ENCODE assay signal across 1 cellular context in the genomic region with DNA sequence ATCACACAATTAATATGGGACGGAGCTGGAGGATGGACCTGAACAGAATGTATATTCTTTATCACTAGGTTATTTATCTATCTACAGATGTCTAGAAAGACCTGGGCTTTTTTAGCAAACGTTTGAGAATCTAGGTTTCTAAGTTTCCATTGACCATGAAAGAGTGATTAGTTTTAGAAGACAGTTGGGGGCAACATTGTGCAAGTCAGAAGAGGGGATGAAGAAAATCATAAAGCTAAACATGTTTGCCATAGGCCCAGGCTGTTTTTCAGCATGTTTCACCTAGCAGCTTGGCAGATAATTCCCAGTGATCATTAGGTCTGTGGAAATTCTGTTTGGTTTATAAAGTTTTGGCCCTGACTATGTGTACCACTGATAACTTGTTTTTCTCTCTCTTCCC.
TF ChIP-seq lines count a peak whose summit lies in the region.

No MANE protein-coding gene starts in this region.

TF ChIP-seq in SK-N-SH treated with all-trans-retinoic acid at 6 μM for 48 hours, 23 proteins besides CTCF, POLR2A, EP300 and RAD21 (continued from another document):
- TF ChIP-seq BACH2 (CRISPR knock-in tag; IDR thresholded peaks at IDR 0.05; ENCODE audit: borderline replicate concordance) (no peak), ZFP30 (CRISPR knock-in tag; IDR thresholded peaks at IDR 0.05) (no peak), CSDC2 (CRISPR knock-in tag; IDR thresholded peaks at IDR 0.05) (no peak), ISL1 (CRISPR knock-in tag; IDR thresholded peaks at IDR 0.05) (no peak), SNAI2 (CRISPR knock-in tag; IDR thresholded peaks at IDR 0.05) (no peak), ZNF70 (CRISPR knock-in tag; IDR thresholded peaks at IDR 0.05) (no peak), GLIS3 (CRISPR knock-in tag; IDR thresholded peaks at IDR 0.05) (no peak)
- TF ChIP-seq, protein P1, sequence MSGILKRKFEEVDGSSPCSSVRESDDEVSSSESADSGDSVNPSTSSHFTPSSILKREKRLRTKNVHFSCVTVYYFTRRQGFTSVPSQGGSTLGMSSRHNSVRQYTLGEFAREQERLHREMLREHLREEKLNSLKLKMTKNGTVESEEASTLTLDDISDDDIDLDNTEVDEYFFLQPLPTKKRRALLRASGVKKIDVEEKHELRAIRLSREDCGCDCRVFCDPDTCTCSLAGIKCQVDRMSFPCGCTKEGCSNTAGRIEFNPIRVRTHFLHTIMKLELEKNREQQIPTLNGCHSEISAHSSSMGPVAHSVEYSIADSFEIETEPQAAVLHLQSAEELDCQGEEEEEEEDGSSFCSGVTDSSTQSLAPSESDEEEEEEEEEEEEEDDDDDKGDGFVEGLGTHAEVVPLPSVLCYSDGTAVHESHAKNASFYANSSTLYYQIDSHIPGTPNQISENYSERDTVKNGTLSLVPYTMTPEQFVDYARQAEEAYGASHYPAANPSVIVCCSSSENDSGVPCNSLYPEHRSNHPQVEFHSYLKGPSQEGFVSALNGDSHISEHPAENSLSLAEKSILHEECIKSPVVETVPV (CRISPR knock-in tag; IDR thresholded peaks at IDR 0.05): no peak
- TF ChIP-seq, protein P2, sequence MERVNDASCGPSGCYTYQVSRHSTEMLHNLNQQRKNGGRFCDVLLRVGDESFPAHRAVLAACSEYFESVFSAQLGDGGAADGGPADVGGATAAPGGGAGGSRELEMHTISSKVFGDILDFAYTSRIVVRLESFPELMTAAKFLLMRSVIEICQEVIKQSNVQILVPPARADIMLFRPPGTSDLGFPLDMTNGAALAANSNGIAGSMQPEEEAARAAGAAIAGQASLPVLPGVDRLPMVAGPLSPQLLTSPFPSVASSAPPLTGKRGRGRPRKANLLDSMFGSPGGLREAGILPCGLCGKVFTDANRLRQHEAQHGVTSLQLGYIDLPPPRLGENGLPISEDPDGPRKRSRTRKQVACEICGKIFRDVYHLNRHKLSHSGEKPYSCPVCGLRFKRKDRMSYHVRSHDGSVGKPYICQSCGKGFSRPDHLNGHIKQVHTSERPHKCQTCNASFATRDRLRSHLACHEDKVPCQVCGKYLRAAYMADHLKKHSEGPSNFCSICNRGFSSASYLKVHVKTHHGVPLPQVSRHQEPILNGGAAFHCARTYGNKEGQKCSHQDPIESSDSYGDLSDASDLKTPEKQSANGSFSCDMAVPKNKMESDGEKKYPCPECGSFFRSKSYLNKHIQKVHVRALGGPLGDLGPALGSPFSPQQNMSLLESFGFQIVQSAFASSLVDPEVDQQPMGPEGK (CRISPR knock-in tag; IDR thresholded peaks at IDR 0.05; ENCODE audit: borderline replicate concordance): no peak
- TF ChIP-seq, protein P3, sequence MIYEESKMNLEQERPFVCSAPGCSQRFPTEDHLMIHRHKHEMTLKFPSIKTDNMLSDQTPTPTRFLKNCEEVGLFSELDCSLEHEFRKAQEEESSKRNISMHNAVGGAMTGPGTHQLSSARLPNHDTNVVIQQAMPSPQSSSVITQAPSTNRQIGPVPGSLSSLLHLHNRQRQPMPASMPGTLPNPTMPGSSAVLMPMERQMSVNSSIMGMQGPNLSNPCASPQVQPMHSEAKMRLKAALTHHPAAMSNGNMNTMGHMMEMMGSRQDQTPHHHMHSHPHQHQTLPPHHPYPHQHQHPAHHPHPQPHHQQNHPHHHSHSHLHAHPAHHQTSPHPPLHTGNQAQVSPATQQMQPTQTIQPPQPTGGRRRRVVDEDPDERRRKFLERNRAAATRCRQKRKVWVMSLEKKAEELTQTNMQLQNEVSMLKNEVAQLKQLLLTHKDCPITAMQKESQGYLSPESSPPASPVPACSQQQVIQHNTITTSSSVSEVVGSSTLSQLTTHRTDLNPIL (CRISPR knock-in tag; IDR thresholded peaks at IDR 0.05; ENCODE audit: low read depth): no peak
